ENCODE assay signal across 12 cellular contexts in the genomic region with DNA sequence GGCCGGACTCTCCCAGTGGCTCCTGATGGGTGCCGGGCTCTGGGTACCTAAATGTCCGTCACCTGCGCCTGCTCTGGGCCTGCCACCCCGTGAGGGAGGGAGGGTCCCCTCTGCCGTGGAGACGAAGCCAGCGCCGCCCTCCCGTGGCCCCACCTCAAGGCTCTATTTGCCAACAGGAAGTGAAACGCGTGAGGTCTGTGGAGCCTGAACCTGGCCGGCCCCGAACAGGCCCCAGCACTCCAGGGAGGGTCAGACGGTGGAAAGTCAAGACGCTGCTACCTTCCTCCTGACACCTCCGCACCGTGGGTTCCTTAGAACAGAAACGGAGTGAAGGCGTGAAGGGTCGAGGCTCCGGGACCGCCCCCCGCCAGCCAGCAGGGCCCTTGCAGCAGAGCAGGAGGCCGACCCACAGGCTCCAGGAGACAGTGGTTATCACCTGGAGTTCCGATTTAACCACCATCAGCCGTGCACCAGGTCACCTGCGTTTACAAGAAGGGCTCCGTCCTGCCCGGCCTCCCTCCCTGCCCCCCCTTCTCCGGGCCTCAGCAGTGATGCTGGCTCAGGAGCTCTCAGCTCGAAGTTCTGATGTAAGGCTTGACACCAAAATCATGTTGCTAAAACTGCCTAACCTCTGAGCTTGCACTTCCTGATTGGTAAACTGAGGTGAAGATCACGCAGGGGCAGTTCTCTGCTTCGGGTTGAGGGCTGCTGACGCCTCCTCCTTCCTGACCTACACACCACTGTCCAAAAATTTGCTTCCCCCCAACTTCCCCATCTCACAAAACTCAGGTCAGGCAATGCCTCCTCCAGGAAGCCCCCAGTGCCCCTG. TPM values are rescaled to one million over a fixed set of nuclear protein-coding genes. Genes with fewer than 3 reads are reported as not detected.
DNase-seq lines count a peak whose midpoint lies in the region; ATAC-seq and TF ChIP-seq lines count a peak whose summit lies in the region.
"Had no signal": no experiment of that assay in that cellular context is flagged by ENCODE, and none has a peak within 500 bp of the region (broad histone marks: within the 10 kb centered on the region; RNA-seq: fewer than 3 reads in every experiment).

No MANE protein-coding gene starts in this region.

- CTCF ChIA-PET in activated CD8-positive, alpha-beta T cell treated with anti-CD3 and anti-CD28 coated beads for 36 hours (lab: Charles Lee): no interaction called here
- CTCF ChIA-PET in activated CD8-positive, alpha-beta T cell treated with anti-CD3 and anti-CD28 coated beads, Interleukin-2, amount 10 ng/mL, durations not matched to agents 7 days and 5 days (lab: Charles Lee): no interaction called here
- CTCF ChIA-PET in activated CD4-positive, alpha-beta memory T cell treated with anti-CD3 and anti-CD28 coated beads for 36 hours (lab: Charles Lee): no interaction called here

- H3K27me3 Mint-ChIP-seq in activated CD8-positive, alpha-beta T cell treated with anti-CD3 and anti-CD28 coated beads for 36 hours: no peaks in the 10 kb centered on the region
- H3K27me3 Mint-ChIP-seq in activated CD8-positive, alpha-beta T cell treated with anti-CD3 and anti-CD28 coated beads, Interleukin-2, amount 10 ng/mL, durations not matched to agents 7 days and 5 days (ENCODE audit: low read depth): no peaks in the 10 kb centered on the region
- no peaks in the 10 kb centered on the region for H3K27me3 Mint-ChIP-seq in stimulated activated memory B cell treated with anti-CD40 and anti-IgM and Interleukin-4, amounts not matched to agents 10 μg/mL and 1 μg/mL and 100 μg/mL, for 72 hours
- no peaks in the 10 kb centered on the region for H3K27me3 Mint-ChIP-seq in activated CD4-positive, alpha-beta memory T cell treated with anti-CD3 and anti-CD28 coated beads for 36 hours
- H3K27me3 Mint-ChIP-seq: activated naive CD4-positive, alpha-beta T cell treated with anti-CD3 and anti-CD28 coated beads, Interleukin-2, amount 10 ng/mL, durations not matched to agents 7 days and 5 days had no signal

- no peak overlapping the region for H2AFZ ChIP-seq in SU-DHL-6 (ENCODE audit: low read depth, low read length, severe bottlenecking)

- H3K27ac ChIP-seq in SU-DHL-6 (ENCODE audit: low read depth, low read length): peak overlapping the region; percentile 94
- H3K27ac ChIP-seq: KMS-11, SK-N-MC had no signal

- H3K4me2 ChIP-seq in SU-DHL-6 (ENCODE audit: low read depth, low read length, poor library complexity, severe bottlenecking): peak overlapping the region; percentile 78
- H3K4me2 ChIP-seq: KMS-11 had no signal

- no peak overlapping the region for H3K4me3 ChIP-seq in SU-DHL-6 (ENCODE audit: insufficient read depth, low read length, poor library complexity, severe bottlenecking)
- H3K4me3 ChIP-seq: SK-N-MC had no signal

- no peaks in the 10 kb centered on the region for H3K79me2 ChIP-seq in SU-DHL-6 (ENCODE audit: insufficient read depth, low read length)

- no peaks in the 10 kb centered on the region for H4K20me1 ChIP-seq in SU-DHL-6 (ENCODE audit: low read depth, low read length)

- peaks cover 8% of the 10 kb centered on the region for H3K36me3 Mint-ChIP-seq in activated CD8-positive, alpha-beta T cell treated with anti-CD3 and anti-CD28 coated beads for 36 hours (ENCODE audit: low read depth)
- H3K36me3 Mint-ChIP-seq in activated CD8-positive, alpha-beta T cell treated with anti-CD3 and anti-CD28 coated beads, Interleukin-2, amount 10 ng/mL, durations not matched to agents 7 days and 5 days (ENCODE audit: low read depth): peaks cover 14% of the 10 kb centered on the region
- H3K36me3 Mint-ChIP-seq in stimulated activated memory B cell treated with anti-CD40 and anti-IgM and Interleukin-4, amounts not matched to agents 10 μg/mL and 1 μg/mL and 100 μg/mL, for 72 hours: peaks cover 24% of the 10 kb centered on the region
- peaks cover 34% of the 10 kb centered on the region for H3K36me3 Mint-ChIP-seq in activated CD4-positive, alpha-beta memory T cell treated with anti-CD3 and anti-CD28 coated beads for 36 hours

- H3F3A ChIP-seq in SU-DHL-6 (ENCODE audit: insufficient read depth): peaks cover 20% of the 10 kb centered on the region

- POLR2A ChIA-PET in activated CD8-positive, alpha-beta T cell treated with anti-CD3 and anti-CD28 coated beads for 36 hours (lab: Charles Lee): no interaction called here
- POLR2A ChIA-PET in activated CD8-positive, alpha-beta T cell treated with anti-CD3 and anti-CD28 coated beads, Interleukin-2, amount 10 ng/mL, durations not matched to agents 7 days and 5 days (lab: Charles Lee): no interaction called here
- POLR2A ChIA-PET in activated CD4-positive, alpha-beta memory T cell treated with anti-CD3 and anti-CD28 coated beads for 36 hours (lab: Charles Lee): no interaction called here

- no peak overlapping the region for H3K4me3 Mint-ChIP-seq in activated CD8-positive, alpha-beta T cell treated with anti-CD3 and anti-CD28 coated beads for 36 hours
- no peak overlapping the region for H3K4me3 Mint-ChIP-seq in activated CD8-positive, alpha-beta T cell treated with anti-CD3 and anti-CD28 coated beads, Interleukin-2, amount 10 ng/mL, durations not matched to agents 7 days and 5 days
- H3K4me3 Mint-ChIP-seq in stimulated activated memory B cell treated with anti-CD40 and anti-IgM and Interleukin-4, amounts not matched to agents 10 μg/mL and 1 μg/mL and 100 μg/mL, for 72 hours: peak overlapping the region; percentile 59
- H3K4me3 Mint-ChIP-seq in activated CD4-positive, alpha-beta memory T cell treated with anti-CD3 and anti-CD28 coated beads for 36 hours: no peak overlapping the region
- H3K4me3 Mint-ChIP-seq: activated naive CD4-positive, alpha-beta T cell treated with anti-CD3 and anti-CD28 coated beads, Interleukin-2, amount 10 ng/mL, durations not matched to agents 7 days and 5 days had no signal

- H3K9ac ChIP-seq in SU-DHL-6 (ENCODE audit: low read length): peak overlapping the region; percentile 62
- H3K9ac ChIP-seq: KMS-11 had no signal

- no peaks in the 10 kb centered on the region for H3K27me3 ChIP-seq in SU-DHL-6 (ENCODE audit: low read length)

- no peaks in the 10 kb centered on the region for H3K9me3 ChIP-seq in SU-DHL-6 (ENCODE audit: insufficient read depth, low read length)

- TF ChIP-seq CTCF in activated CD8-positive, alpha-beta T cell treated with anti-CD3 and anti-CD28 coated beads for 36 hours (IDR thresholded peaks at IDR 0.05): no peak
- no peak for TF ChIP-seq CTCF in SU-DHL-6 (IDR thresholded peaks at IDR 0.05; ENCODE audit: insufficient read depth, low read length, poor library complexity, severe bottlenecking)

- H3K36me3 ChIP-seq in SU-DHL-6 (ENCODE audit: low read length): no peaks in the 10 kb centered on the region

- H3K27ac Mint-ChIP-seq in activated CD8-positive, alpha-beta T cell treated with anti-CD3 and anti-CD28 coated beads for 36 hours: peak overlapping the region; percentile 52
- no peak overlapping the region for H3K27ac Mint-ChIP-seq in activated CD8-positive, alpha-beta T cell treated with anti-CD3 and anti-CD28 coated beads, Interleukin-2, amount 10 ng/mL, durations not matched to agents 7 days and 5 days
- H3K27ac Mint-ChIP-seq in stimulated activated memory B cell treated with anti-CD40 and anti-IgM and Interleukin-4, amounts not matched to agents 10 μg/mL and 1 μg/mL and 100 μg/mL, for 72 hours: peak overlapping the region; percentile 85
- H3K27ac Mint-ChIP-seq in activated CD4-positive, alpha-beta memory T cell treated with anti-CD3 and anti-CD28 coated beads for 36 hours: no peak overlapping the region

- DNase-seq in activated CD8-positive, alpha-beta T cell treated with anti-CD3 and anti-CD28 coated beads for 36 hours: no peak
- DNase-seq in activated CD8-positive, alpha-beta T cell treated with anti-CD3 and anti-CD28 coated beads, Interleukin-2, amount 10 ng/mL, durations not matched to agents 7 days and 5 days: no peak
- DNase-seq in activated CD4-positive, alpha-beta memory T cell treated with anti-CD3 and anti-CD28 coated beads for 36 hours: no peak
- DNase-seq in NCI-H2196 (lab: John Stamatoyannopoulos, UW; ENCODE audit: unreplicated experiment) (no peak), SHP77 treated with DMSO at 0.1 percent for 48 hours (lab: John Stamatoyannopoulos, UW) (no peak)
- DNase-seq: activated naive CD4-positive, alpha-beta T cell treated with anti-CD3 and anti-CD28 coated beads, Interleukin-2, amount 10 ng/mL, durations not matched to agents 7 days and 5 days had no signal

- intact Hi-C loops in activated CD8-positive, alpha-beta T cell treated with anti-CD3 and anti-CD28 coated beads for 36 hours (cut with micrococcal nuclease): no loop called here
- intact Hi-C loops in activated CD4-positive, alpha-beta memory T cell treated with anti-CD3 and anti-CD28 coated beads for 36 hours (cut with micrococcal nuclease): no loop called here

- H3K4me1 Mint-ChIP-seq in activated CD8-positive, alpha-beta T cell treated with anti-CD3 and anti-CD28 coated beads for 36 hours (ENCODE audit: low read depth): no peaks in the 10 kb centered on the region
- peaks cover 4% of the 10 kb centered on the region for H3K4me1 Mint-ChIP-seq in activated CD8-positive, alpha-beta T cell treated with anti-CD3 and anti-CD28 coated beads, Interleukin-2, amount 10 ng/mL, durations not matched to agents 7 days and 5 days (ENCODE audit: low read depth)
- H3K4me1 Mint-ChIP-seq in stimulated activated memory B cell treated with anti-CD40 and anti-IgM and Interleukin-4, amounts not matched to agents 10 μg/mL and 1 μg/mL and 100 μg/mL, for 72 hours: peaks cover 81% of the 10 kb centered on the region
- H3K4me1 Mint-ChIP-seq in activated CD4-positive, alpha-beta memory T cell treated with anti-CD3 and anti-CD28 coated beads for 36 hours (ENCODE audit: low read depth): no peaks in the 10 kb centered on the region

- no peak for ATAC-seq in activated CD8-positive, alpha-beta T cell treated with anti-CD3 and anti-CD28 coated beads for 36 hours
- ATAC-seq in activated CD8-positive, alpha-beta T cell treated with anti-CD3 and anti-CD28 coated beads, Interleukin-2, amount 10 ng/mL, durations not matched to agents 7 days and 5 days: no peak
- ATAC-seq in HG02759 (IDR thresholded peaks at IDR 0.05; ENCODE audit: unreplicated experiment): peak; percentile 81
- peak; percentile 91 for ATAC-seq in stimulated activated memory B cell treated with anti-CD40 and anti-IgM and Interleukin-4, amounts not matched to agents 10 μg/mL and 1 μg/mL and 100 μg/mL, for 72 hours

- no peaks in the 10 kb centered on the region for H3K9me3 Mint-ChIP-seq in activated CD8-positive, alpha-beta T cell treated with anti-CD3 and anti-CD28 coated beads for 36 hours
- H3K9me3 Mint-ChIP-seq in activated CD8-positive, alpha-beta T cell treated with anti-CD3 and anti-CD28 coated beads, Interleukin-2, amount 10 ng/mL, durations not matched to agents 7 days and 5 days (ENCODE audit: insufficient read depth): no peaks in the 10 kb centered on the region
- no peaks in the 10 kb centered on the region for H3K9me3 Mint-ChIP-seq in stimulated activated memory B cell treated with anti-CD40 and anti-IgM and Interleukin-4, amounts not matched to agents 10 μg/mL and 1 μg/mL and 100 μg/mL, for 72 hours
- H3K9me3 Mint-ChIP-seq in activated CD4-positive, alpha-beta memory T cell treated with anti-CD3 and anti-CD28 coated beads for 36 hours: no peaks in the 10 kb centered on the region
- H3K9me3 Mint-ChIP-seq: activated naive CD4-positive, alpha-beta T cell treated with anti-CD3 and anti-CD28 coated beads, Interleukin-2, amount 10 ng/mL, durations not matched to agents 7 days and 5 days; nephron had no signal

- H3K9me2 ChIP-seq in SU-DHL-6 (replicated peaks; ENCODE audit: insufficient read depth, low read length): no peaks in the 10 kb centered on the region

RNA-seq across cellular contexts. Expression of a gene that starts 50.9 kb away (rescaled TPM):
- total RNA-seq in activated CD8-positive, alpha-beta T cell treated with anti-CD3 and anti-CD28 coated beads for 36 hours: 1 to 10 TPM; 1.6 to 1.9 TPM
- 1 to 10 TPM; 2.2 to 3.1 TPM for total RNA-seq in activated CD8-positive, alpha-beta T cell treated with anti-CD3 and anti-CD28 coated beads, Interleukin-2, amount 10 ng/mL, durations not matched to agents 7 days and 5 days
- 1 to 10 TPM; 1.5 to 1.8 TPM for total RNA-seq in activated CD4-positive, alpha-beta memory T cell treated with anti-CD3 and anti-CD28 coated beads for 36 hours

Comparison
In these comparisons a context has a peak if more than half of its experiments do, and no peak if none do; other contexts are left out.
1. H3K27ac Mint-ChIP-seq: peak in activated CD8-positive, alpha-beta T cell treated with anti-CD3 and anti-CD28 coated beads for 36 hours (single experiment) and stimulated activated memory B cell treated with anti-CD40 and anti-IgM and Interleukin-4, amounts not matched to agents 10 μg/mL and 1 μg/mL and 100 μg/mL, for 72 hours (single experiment); none in activated CD8-positive, alpha-beta T cell treated with anti-CD3 and anti-CD28 coated beads, Interleukin-2, amount 10 ng/mL, durations not matched to agents 7 days and 5 days (single experiment) and activated CD4-positive, alpha-beta memory T cell treated with anti-CD3 and anti-CD28 coated beads for 36 hours (single experiment).
2. ATAC-seq: peak in HG02759 (single experiment) and stimulated activated memory B cell treated with anti-CD40 and anti-IgM and Interleukin-4, amounts not matched to agents 10 μg/mL and 1 μg/mL and 100 μg/mL, for 72 hours (single experiment); none in activated CD8-positive, alpha-beta T cell treated with anti-CD3 and anti-CD28 coated beads for 36 hours (single experiment) and activated CD8-positive, alpha-beta T cell treated with anti-CD3 and anti-CD28 coated beads, Interleukin-2, amount 10 ng/mL, durations not matched to agents 7 days and 5 days (single experiment).